Comparison of ENCODE assay signal across 9 cellular contexts in genomic region chr14:54253195-54253947, GRCh38.
DNase-seq lines count a peak whose midpoint lies in the region; ATAC-seq, FAIRE-seq and TF ChIP-seq lines count a peak whose summit lies in the region.
"Had no signal": no experiment of that assay in that cellular context is flagged by ENCODE, and none has a peak within 500 bp of the region (broad histone marks: within the 10 kb centered on the region; RNA-seq: fewer than 3 reads in every experiment).

No MANE protein-coding gene starts in this region.

- peak overlapping the region; percentile 44 to 78 for H3K27ac ChIP-seq in A549
- H3K27ac ChIP-seq in CD8-positive, alpha-beta memory T cell (ENCODE audit: low read depth, low read length): no peak overlapping the region

- no peak; a peak in 1 of 5 replicates for TF ChIP-seq EP300 in A549 (IDR thresholded peaks at IDR 0.05)

- peak; percentile 33 to 66 for DNase-seq in A549 (ENCODE audit: low read depth in 1 of 2, low spot score in 1 of 2)
- DNase-seq in NCI-H226: peak; percentile 88
- DNase-seq in fibroblast of pulmonary artery (ENCODE audit: low read depth): peak; percentile 63
- no peak for DNase-seq in posterior cingulate gyrus
- no peak for DNase-seq in NCI-H2029 treated with DMSO at 0.1 percent for 48 hours (lab: John Stamatoyannopoulos, UW)
- DNase-seq in NCI-H526 treated with DMSO at 0.1 percent for 48 hours (lab: John Stamatoyannopoulos, UW): no peak
- DNase-seq in CD8-positive, alpha-beta memory T cell: no peak
- DNase-seq: activated CD4-positive, CD25-positive, alpha-beta regulatory T cell had no signal

- no peaks in the 10 kb centered on the region for H3K36me3 Mint-ChIP-seq in CD8-positive, alpha-beta memory T cell

- H3K4me1 ChIP-seq in A549: peaks cover 28% of the 10 kb centered on the region
- H3K4me1 ChIP-seq in CD8-positive, alpha-beta memory T cell (ENCODE audit: insufficient read depth, low read length): no peaks in the 10 kb centered on the region

- no peak overlapping the region for H3K27ac Mint-ChIP-seq in CD8-positive, alpha-beta memory T cell

- TF ChIP-seq RAD21 in A549 (conservative IDR thresholded peaks at IDR 0.05 in 1 of 2, IDR thresholded peaks at IDR 0.05 in 1 of 2): no peak

- 13% methylated on average over 4 of the region's 4 CpGs for WGBS in A549 (ENCODE audit: missing lambda C conversion rate)

- H3K36me3 ChIP-seq in CD8-positive, alpha-beta memory T cell (ENCODE audit: insufficient read depth, low read length): no peaks in the 10 kb centered on the region

- ATAC-seq in A549 (peak; percentile 92), GM18868 (IDR thresholded peaks at IDR 0.05; ENCODE audit: unreplicated experiment) (peak; percentile 93)

- H3K4me3 Mint-ChIP-seq in CD8-positive, alpha-beta memory T cell: no peak overlapping the region

- no peaks in the 10 kb centered on the region for H3K27me3 ChIP-seq in CD8-positive, alpha-beta memory T cell (ENCODE audit: insufficient read depth, low read length, poor library complexity, severe bottlenecking)

- TF ChIP-seq POLR2A in A549 (IDR thresholded peaks at IDR 0.05; ENCODE audit: low read length): no peak

- H3K4me3 ChIP-seq in A549 (no peak overlapping the region), fibroblast of pulmonary artery (replicated peaks; ENCODE audit: low read depth, low read length) (no peak overlapping the region)
- H3K4me3 ChIP-seq in CD8-positive, alpha-beta memory T cell (ENCODE audit: low read length): no peak overlapping the region

- CTCF ChIA-PET in A549 (lab: Yijun Ruan, JAX): interaction anchor here (1.0 to 2.2 kb wide), 4 partner anchors 12 to 94 kb away, joined by 3 to 7 read pairs (median 4); no protein-coding TSS in a partner anchor
- CTCF ChIA-PET in CD8-positive, alpha-beta memory T cell (lab: Charles Lee): no interaction called here

- TF ChIP-seq CTCF in A549 (IDR thresholded peaks at IDR 0.05) (no peak), fibroblast of pulmonary artery (IDR thresholded peaks at IDR 0.05; ENCODE audit: low read length, missing control alignments) (no peak)

- POLR2A ChIA-PET in A549 (lab: Yijun Ruan, JAX): interaction anchor here (1.0 to 1.9 kb wide), 2 partner anchors 76 to 90 kb away, joined by 4 to 7 read pairs; no protein-coding TSS in a partner anchor
- POLR2A ChIA-PET in CD8-positive, alpha-beta memory T cell (lab: Charles Lee): no interaction called here

- H3K4me1 Mint-ChIP-seq in CD8-positive, alpha-beta memory T cell: no peaks in the 10 kb centered on the region

- intact Hi-C loops in posterior cingulate gyrus (cut with DNase I): no loop called here

- H3K4me2 ChIP-seq in A549: peak overlapping the region; percentile 46

- H3K9me3 Mint-ChIP-seq in CD8-positive, alpha-beta memory T cell: peaks cover 0 to 7% (median 0%) of the 10 kb centered on the region in 5 donors

- no peaks in the 10 kb centered on the region for H3K9me3 ChIP-seq in A549
- H3K9me3 ChIP-seq in CD8-positive, alpha-beta memory T cell (ENCODE audit: low read length): no peaks in the 10 kb centered on the region

- H3K27me3 Mint-ChIP-seq in CD8-positive, alpha-beta memory T cell: peaks cover 7 to 32% of the 10 kb centered on the region in 2 donors

- FAIRE-seq in A549 (lab: Jason Lieb, UNC): no peak

TF ChIP-seq in A549, 52 proteins besides CTCF, POLR2A, EP300 and RAD21:
- TF ChIP-seq FOSL2 (IDR thresholded peaks at IDR 0.05) (peak; percentile 82), FOSL2 (CRISPR knock-in tag; IDR thresholded peaks at IDR 0.05) (peak; percentile 81), JUNB (IDR thresholded peaks at IDR 0.05) (peak; percentile 63), MAX (IDR thresholded peaks at IDR 0.05) (peak; percentile 85), JUN (IDR thresholded peaks at IDR 0.05) (0 out of 5 replicates have a peak, but pooled peaks of 1 of the 2 experiments have one; percentile 29), EHF (CRISPR knock-in tag; IDR thresholded peaks at IDR 0.05) (no peak), FOSB (CRISPR knock-in tag; IDR thresholded peaks at IDR 0.05) (no peak), CEBPB (IDR thresholded peaks at IDR 0.05) (no peak), ZSCAN20 (CRISPR knock-in tag; IDR thresholded peaks at IDR 0.05) (no peak), HEYL (CRISPR knock-in tag; IDR thresholded peaks at IDR 0.05) (no peak), NFE2L2 (conservative IDR thresholded peaks at IDR 0.05; ENCODE audit: low read length) (no peak), TFCP2L1 (CRISPR knock-in tag; IDR thresholded peaks at IDR 0.05) (no peak), CBX2 (IDR thresholded peaks at IDR 0.05; ENCODE audit: borderline replicate concordance, low read depth) (no peak), PHF8 (IDR thresholded peaks at IDR 0.05; ENCODE audit: borderline replicate concordance, low read depth) (no peak), POLR2AphosphoS2 (conservative IDR thresholded peaks at IDR 0.05; ENCODE audit: low read length) (no peak), BHLHE40 (IDR thresholded peaks at IDR 0.05; ENCODE audit: low read depth, low read length) (no peak)
- TF ChIP-seq, protein P1, sequence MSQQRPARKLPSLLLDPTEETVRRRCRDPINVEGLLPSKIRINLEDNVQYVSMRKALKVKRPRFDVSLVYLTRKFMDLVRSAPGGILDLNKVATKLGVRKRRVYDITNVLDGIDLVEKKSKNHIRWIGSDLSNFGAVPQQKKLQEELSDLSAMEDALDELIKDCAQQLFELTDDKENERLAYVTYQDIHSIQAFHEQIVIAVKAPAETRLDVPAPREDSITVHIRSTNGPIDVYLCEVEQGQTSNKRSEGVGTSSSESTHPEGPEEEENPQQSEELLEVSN (IDR thresholded peaks at IDR 0.05; ENCODE audit: borderline replicate concordance, low read depth): peak; percentile 54; the same call in 1 of the 2 replicates

Comparison
In these comparisons a context has a peak if more than half of its experiments do, and no peak if none do; other contexts are left out.
1. DNase-seq: peak in A549 (2 of 2), NCI-H226 (single experiment) and fibroblast of pulmonary artery (single experiment); none in posterior cingulate gyrus (0 of 10), NCI-H2029 treated with DMSO at 0.1 percent for 48 hours (single experiment), NCI-H526 treated with DMSO at 0.1 percent for 48 hours (single experiment) and CD8-positive, alpha-beta memory T cell (0 of 5).